ENCODE assay signal across 11 cellular contexts in genomic region chr2:182522930-182523541, GRCh38.
DNase-seq lines count a peak whose midpoint lies in the region; ATAC-seq and TF ChIP-seq lines count a peak whose summit lies in the region.
"Had no signal": no experiment of that assay in that cellular context is flagged by ENCODE, and none has a peak within 500 bp of the region (broad histone marks: within the 10 kb centered on the region; RNA-seq: fewer than 3 reads in every experiment).

No MANE protein-coding gene starts in this region.

- no peaks in the 10 kb centered on the region for H3K9me2 ChIP-seq in hepatocyte (replicated peaks; ENCODE audit: insufficient read depth)

- DNase-seq in breast epithelium (ENCODE audit: low spot score in 2 of 2) = no peak
- DNase-seq in MCF 10A (ENCODE audit: unreplicated experiment) = no peak
- no peak for DNase-seq in WERI-Rb-1
- DNase-seq in hepatocyte (ENCODE audit: low spot score) = no peak
- no peak for DNase-seq in vagina (ENCODE audit: extremely low spot score in 2 of 2)
- DNase-seq in upper lobe of left lung = no peak
- DNase-seq in stimulated activated effector memory CD8-positive, alpha-beta T cell treated with anti-CD3 and anti-CD28 coated beads, Interleukin-12 subunit alpha, Interleukin-12 subunit beta, amount 100 ng/mL, for 72 hours (ENCODE audit: low spot score in 2 of 2) = no peak
- DNase-seq: naive thymus-derived CD8-positive, alpha-beta T cell; stimulated activated CD4-positive, alpha-beta T cell treated with anti-CD3 and anti-CD28 coated beads, Interleukin-2, amount 100 ng/mL, for 48 hours had no signal

- ATAC-seq in HG02763 (IDR thresholded peaks at IDR 0.05; ENCODE audit: unreplicated experiment) = no peak
- ATAC-seq in upper lobe of left lung (ENCODE audit: low FRiP score in 2 of 2) = no peak
- ATAC-seq in stimulated activated effector memory CD8-positive, alpha-beta T cell treated with anti-CD3 and anti-CD28 coated beads, Interleukin-12 subunit alpha, Interleukin-12 subunit beta, amount 100 ng/mL, for 72 hours = no peak

- H3K4me3 Mint-ChIP-seq in MCF 10A (ENCODE audit: unreplicated experiment) = no peak overlapping the region
- H3K4me3 Mint-ChIP-seq in stimulated activated effector memory CD8-positive, alpha-beta T cell treated with anti-CD3 and anti-CD28 coated beads, Interleukin-12 subunit alpha, Interleukin-12 subunit beta, amount 100 ng/mL, for 72 hours = no peak overlapping the region
- H3K4me3 Mint-ChIP-seq: naive thymus-derived CD8-positive, alpha-beta T cell had no signal

- TF ChIP-seq CTCF in breast epithelium (IDR thresholded peaks at IDR 0.05) (no peak), MCF 10A (IDR thresholded peaks at IDR 0.05; ENCODE audit: unreplicated experiment) (no peak), WERI-Rb-1 (IDR thresholded peaks at IDR 0.05; ENCODE audit: low read depth, low read length) (no peak), hepatocyte (IDR thresholded peaks at IDR 0.05; ENCODE audit: poor library complexity) (no peak), vagina (IDR thresholded peaks at IDR 0.05) (no peak), upper lobe of left lung (IDR thresholded peaks at IDR 0.05) (no peak)

- intact Hi-C loops in breast epithelium (cut with DNase I; ENCODE audit: low total_unique reads) (no loop called here), MCF 10A (cut with micrococcal nuclease) (no loop called here), vagina (cut with DNase I) (no loop called here)

- WGBS in hepatocyte (ENCODE audit: low lambda C conversion rate, missing lambda C conversion rate) = 71% methylated on average over 4 of the region's 4 CpGs
- 44 to 48% methylated on average over 4 of the region's 4 CpGs for WGBS in upper lobe of left lung, 2 donors

- no peaks in the 10 kb centered on the region for H3K4me1 Mint-ChIP-seq in MCF 10A (ENCODE audit: insufficient read depth, unreplicated experiment)
- no peaks in the 10 kb centered on the region for H3K4me1 Mint-ChIP-seq in stimulated activated effector memory CD8-positive, alpha-beta T cell treated with anti-CD3 and anti-CD28 coated beads, Interleukin-12 subunit alpha, Interleukin-12 subunit beta, amount 100 ng/mL, for 72 hours

- no peaks in the 10 kb centered on the region for H3K9me3 Mint-ChIP-seq in MCF 10A (ENCODE audit: unreplicated experiment)
- peaks cover 3% of the 10 kb centered on the region for H3K9me3 Mint-ChIP-seq in stimulated activated effector memory CD8-positive, alpha-beta T cell treated with anti-CD3 and anti-CD28 coated beads, Interleukin-12 subunit alpha, Interleukin-12 subunit beta, amount 100 ng/mL, for 72 hours

- TF ChIP-seq POLR2A in breast epithelium (IDR thresholded peaks at IDR 0.05) = no peak
- no peak for TF ChIP-seq POLR2A in vagina (IDR thresholded peaks at IDR 0.05)
- no peak for TF ChIP-seq POLR2A in upper lobe of left lung (IDR thresholded peaks at IDR 0.05)

- no peak overlapping the region for H3K27ac Mint-ChIP-seq in MCF 10A (ENCODE audit: low read depth, unreplicated experiment)
- no peak overlapping the region for H3K27ac Mint-ChIP-seq in stimulated activated effector memory CD8-positive, alpha-beta T cell treated with anti-CD3 and anti-CD28 coated beads, Interleukin-12 subunit alpha, Interleukin-12 subunit beta, amount 100 ng/mL, for 72 hours
- H3K27ac Mint-ChIP-seq: naive thymus-derived CD8-positive, alpha-beta T cell had no signal

- H3K36me3 ChIP-seq in breast epithelium (no peaks in the 10 kb centered on the region), WERI-Rb-1 (no peaks in the 10 kb centered on the region), hepatocyte (replicated peaks; ENCODE audit: insufficient read depth, low read depth) (no peaks in the 10 kb centered on the region), vagina (no peaks in the 10 kb centered on the region), upper lobe of left lung (no peaks in the 10 kb centered on the region)
- H3K36me3 ChIP-seq: cardiac muscle cell had no signal

- no peak for TF ChIP-seq EP300 in upper lobe of left lung (IDR thresholded peaks at IDR 0.05)

- H3K4me2 ChIP-seq in hepatocyte = peak overlapping the region; percentile 34

- H3K27me3 Mint-ChIP-seq in MCF 10A (ENCODE audit: insufficient read depth, unreplicated experiment) = no peaks in the 10 kb centered on the region

- H3K36me3 Mint-ChIP-seq in MCF 10A (ENCODE audit: insufficient read depth, unreplicated experiment) = no peaks in the 10 kb centered on the region
- H3K36me3 Mint-ChIP-seq in stimulated activated effector memory CD8-positive, alpha-beta T cell treated with anti-CD3 and anti-CD28 coated beads, Interleukin-12 subunit alpha, Interleukin-12 subunit beta, amount 100 ng/mL, for 72 hours = no peaks in the 10 kb centered on the region
- H3K36me3 Mint-ChIP-seq: naive thymus-derived CD8-positive, alpha-beta T cell had no signal

- no TSS peak for BruUV-seq in MCF 10A (replicated peaks; lab: Mats Ljungman, UMichigan)

- no peak overlapping the region for H3K27ac ChIP-seq in breast epithelium
- no peak overlapping the region for H3K27ac ChIP-seq in WERI-Rb-1
- no peak overlapping the region for H3K27ac ChIP-seq in hepatocyte
- H3K27ac ChIP-seq in vagina = no peak overlapping the region
- no peak overlapping the region for H3K27ac ChIP-seq in upper lobe of left lung
- H3K27ac ChIP-seq: cardiac muscle cell had no signal

- no peak overlapping the region for H2AFZ ChIP-seq in hepatocyte

- no peaks in the 10 kb centered on the region for H3K79me2 ChIP-seq in hepatocyte

- CTCF ChIA-PET in MCF 10A (lab: Yijun Ruan, JAX) = no interaction called here

- H3K27me3 ChIP-seq in breast epithelium (no peaks in the 10 kb centered on the region), WERI-Rb-1 (ENCODE audit: insufficient read depth, low read depth, severe bottlenecking) (no peaks in the 10 kb centered on the region), hepatocyte (no peaks in the 10 kb centered on the region), vagina (no peaks in the 10 kb centered on the region), upper lobe of left lung (no peaks in the 10 kb centered on the region)
- H3K27me3 ChIP-seq: cardiac muscle cell had no signal

- POLR2A ChIA-PET in MCF 10A (lab: Yijun Ruan, JAX) = no interaction called here

- no peaks in the 10 kb centered on the region for H4K20me1 ChIP-seq in hepatocyte (ENCODE audit: insufficient read depth, poor library complexity, severe bottlenecking)

- H3K4me1 ChIP-seq in breast epithelium (no peaks in the 10 kb centered on the region), hepatocyte (ENCODE audit: insufficient read depth) (no peaks in the 10 kb centered on the region), vagina (no peaks in the 10 kb centered on the region), upper lobe of left lung (no peaks in the 10 kb centered on the region)

- H3K9me3 ChIP-seq in breast epithelium = no peaks in the 10 kb centered on the region
- H3K9me3 ChIP-seq in WERI-Rb-1 (ENCODE audit: severe bottlenecking) = no peaks in the 10 kb centered on the region
- H3K9me3 ChIP-seq in hepatocyte (ENCODE audit: low read depth) = no peaks in the 10 kb centered on the region
- H3K9me3 ChIP-seq in vagina = no peaks in the 10 kb centered on the region
- no peaks in the 10 kb centered on the region for H3K9me3 ChIP-seq in upper lobe of left lung

- H3K4me3 ChIP-seq in breast epithelium = peak overlapping the region in 2 of 3 donors; percentile 8 to 26
- peak overlapping the region; percentile 39; the same call in 1 of the 2 replicates for H3K4me3 ChIP-seq in WERI-Rb-1 (ENCODE audit: low read depth, low read length)
- H3K4me3 ChIP-seq in hepatocyte = no peak overlapping the region
- peak overlapping the region; percentile 9 to 12 for H3K4me3 ChIP-seq in vagina
- no peak overlapping the region for H3K4me3 ChIP-seq in upper lobe of left lung
- H3K4me3 ChIP-seq: cardiac muscle cell had no signal

Comparison
In these comparisons a context has a peak if more than half of its experiments do, and no peak if none do; other contexts are left out.
1. H3K4me3 ChIP-seq: peak in breast epithelium (2 of 3), WERI-Rb-1 (single experiment) and vagina (2 of 2); none in hepatocyte (single experiment) and upper lobe of left lung (0 of 4).